ENCODE assay signal across 8 cellular contexts in the genomic region with DNA sequence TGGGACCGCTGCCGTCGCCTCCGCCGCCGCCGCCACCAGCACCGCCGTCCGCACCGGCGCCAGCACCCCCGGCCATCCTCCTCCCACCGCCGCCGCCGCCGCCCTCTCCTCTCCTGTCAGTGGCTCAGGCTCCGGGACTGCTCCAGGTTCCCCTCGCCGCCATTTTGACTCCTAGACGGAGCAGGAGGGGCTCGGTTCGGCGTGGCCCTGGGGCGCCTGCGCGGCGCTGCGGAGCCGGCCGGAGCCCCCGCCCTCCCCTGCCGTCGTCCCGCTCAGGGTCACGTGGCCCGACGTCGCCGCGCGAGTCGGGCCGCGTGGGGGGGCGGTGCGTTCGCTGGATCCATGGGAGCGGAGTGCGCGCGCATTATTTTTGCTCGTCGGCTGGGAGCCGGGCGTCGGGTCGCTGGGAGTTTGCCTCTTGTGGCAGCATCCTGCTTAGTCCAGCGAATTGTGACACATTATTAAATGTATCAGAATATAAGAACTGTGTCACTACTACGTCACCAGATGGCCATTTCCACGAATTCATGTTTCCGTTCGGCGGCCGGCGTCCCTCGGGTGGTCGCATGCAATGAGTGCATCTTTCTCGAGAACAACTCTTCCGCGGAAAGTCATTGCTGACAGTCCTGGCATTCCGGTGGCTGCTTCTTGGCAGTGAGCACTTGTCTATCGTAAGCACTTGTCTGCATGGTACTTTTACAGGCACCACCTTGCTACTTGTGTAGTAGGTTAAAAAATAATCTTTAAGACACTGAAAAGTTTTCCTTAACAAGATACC. TPM values are rescaled to one million over a fixed set of nuclear protein-coding genes. Genes with fewer than 3 reads are reported as not detected.
DNase-seq lines count a peak whose midpoint lies in the region; TF ChIP-seq lines count a peak whose summit lies in the region.

A gene with protein sequence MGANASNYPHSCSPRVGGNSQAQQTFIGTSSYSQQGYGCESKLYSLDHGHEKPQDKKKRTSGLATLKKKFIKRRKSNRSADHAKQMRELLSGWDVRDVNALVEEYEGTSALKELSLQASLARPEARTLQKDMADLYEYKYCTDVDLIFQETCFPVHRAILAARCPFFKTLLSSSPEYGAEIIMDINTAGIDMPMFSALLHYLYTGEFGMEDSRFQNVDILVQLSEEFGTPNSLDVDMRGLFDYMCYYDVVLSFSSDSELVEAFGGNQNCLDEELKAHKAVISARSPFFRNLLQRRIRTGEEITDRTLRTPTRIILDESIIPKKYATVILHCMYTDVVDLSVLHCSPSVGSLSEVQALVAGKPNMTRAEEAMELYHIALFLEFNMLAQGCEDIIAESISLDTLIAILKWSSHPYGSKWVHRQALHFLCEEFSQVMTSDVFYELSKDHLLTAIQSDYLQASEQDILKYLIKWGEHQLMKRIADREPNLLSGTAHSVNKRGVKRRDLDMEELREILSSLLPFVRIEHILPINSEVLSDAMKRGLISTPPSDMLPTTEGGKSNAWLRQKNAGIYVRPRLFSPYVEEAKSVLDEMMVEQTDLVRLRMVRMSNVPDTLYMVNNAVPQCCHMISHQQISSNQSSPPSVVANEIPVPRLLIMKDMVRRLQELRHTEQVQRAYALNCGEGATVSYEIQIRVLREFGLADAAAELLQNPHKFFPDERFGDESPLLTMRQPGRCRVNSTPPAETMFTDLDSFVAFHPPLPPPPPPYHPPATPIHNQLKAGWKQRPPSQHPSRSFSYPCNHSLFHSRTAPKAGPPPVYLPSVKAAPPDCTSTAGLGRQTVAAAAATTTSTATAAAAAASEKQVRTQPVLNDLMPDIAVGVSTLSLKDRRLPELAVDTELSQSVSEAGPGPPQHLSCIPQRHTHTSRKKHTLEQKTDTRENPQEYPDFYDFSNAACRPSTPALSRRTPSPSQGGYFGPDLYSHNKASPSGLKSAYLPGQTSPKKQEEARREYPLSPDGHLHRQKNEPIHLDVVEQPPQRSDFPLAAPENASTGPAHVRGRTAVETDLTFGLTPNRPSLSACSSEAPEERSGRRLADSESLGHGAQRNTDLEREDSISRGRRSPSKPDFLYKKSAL (minus strand): TSS at position 184 of the 778 bp plus-strand sequence. CDS start 36,985 bp downstream, outside the sequence.

- DNase-seq in COLO668 (lab: John Stamatoyannopoulos, UW; ENCODE audit: unreplicated experiment) (peak; percentile 99), GM20000 (ENCODE audit: low spot score) (peak; percentile 99), HT-29 (ENCODE audit: low spot score) (peak; percentile 91), lung microvascular endothelial cell (ENCODE audit: low read depth in 2 of 2) (peak; percentile 96 to 97)
- peak; percentile 97 for DNase-seq in NK-92 treated with Interleukin-12 subunit alpha and Interleukin-12 subunit beta, amount 100 ng/mL, for 24 hours (lab: John Stamatoyannopoulos, UW)
- peak; percentile 97 for DNase-seq in activated CD8-positive, alpha-beta memory T cell treated with anti-CD3 and anti-CD28 coated beads for 24 hours
- peak; percentile 94 for DNase-seq in effector CD4-positive, alpha-beta T cell
- peak; percentile 88 to 91 (median 90) for DNase-seq in stimulated activated CD4-positive, alpha-beta T cell treated with anti-CD3 and anti-CD28 coated beads, TNF-alpha, amount 100 ng/mL, for 4 hours (ENCODE audit: low read depth in 3 of 3)

- TF ChIP-seq CTCF in GM20000 (IDR thresholded peaks at IDR 0.05; ENCODE audit: extremely low read depth, missing control alignments): no peak

RNA-seq across cellular contexts. Expression of the gene that starts here (rescaled TPM):
- 7.3 and 9.4 TPM in 2 replicates for total RNA-seq in HT-29 (2014; rRNA removed; shearing (Covaris generic))
- total RNA-seq in lung microvascular endothelial cell: 17.2 and 27.2 TPM in 2 replicates

Comparison
In these comparisons a context has a peak if more than half of its experiments do, and no peak if none do; other contexts are left out.
1. Peak in every context shown above with its lines: DNase-seq.